In the genomic region with DNA sequence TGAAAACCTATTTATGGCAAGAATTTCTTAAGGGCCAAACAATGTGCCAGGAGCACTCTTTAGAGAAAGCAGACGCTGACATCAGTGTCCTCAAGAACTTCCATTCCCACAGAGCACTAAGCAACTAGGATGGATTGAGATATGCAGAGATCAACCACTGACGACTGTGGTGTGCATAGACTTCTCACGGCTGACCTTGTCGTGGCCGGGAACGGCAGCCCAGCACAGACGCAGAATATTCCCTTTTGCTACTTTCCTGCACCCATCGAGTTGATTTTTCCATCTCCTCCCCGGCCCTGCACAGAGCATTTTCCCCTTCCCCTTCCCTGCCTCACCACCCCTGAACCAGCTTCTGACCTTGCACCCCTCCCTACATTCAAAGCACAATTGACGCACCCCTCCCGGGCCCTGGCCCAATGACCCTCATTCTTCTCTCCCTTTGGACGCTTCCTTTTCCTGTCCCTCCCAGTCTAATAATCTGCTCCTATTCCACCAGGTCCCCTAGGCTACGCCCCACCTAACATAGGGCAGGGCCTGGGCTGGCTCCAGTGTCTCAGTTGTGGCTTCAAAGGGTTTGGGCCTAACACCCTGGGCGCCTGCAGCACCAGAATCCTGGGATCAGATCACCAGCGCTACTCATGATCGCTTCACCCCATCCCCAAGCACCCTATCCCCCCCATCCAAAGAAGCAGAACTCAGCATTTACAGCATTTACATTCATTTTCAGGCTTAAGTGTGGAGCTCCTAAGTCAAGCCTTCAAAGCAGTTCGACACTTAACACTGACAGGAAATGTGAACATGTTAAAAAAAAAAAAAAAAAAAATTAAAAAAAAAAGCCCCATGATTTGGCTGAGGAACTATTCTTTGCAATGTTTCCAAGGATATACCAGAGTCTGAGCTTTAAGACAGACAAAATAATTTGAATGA, we compare ENCODE assay signal across 12 cellular contexts.
A peak's percentile ranks its signal among the peaks of the same experiment; 100 is the strongest.
DNase-seq lines count a peak whose midpoint lies in the region; FAIRE-seq and TF ChIP-seq lines count a peak whose summit lies in the region.
"Had no signal": no experiment of that assay in that cellular context is flagged by ENCODE, and none has a peak within 500 bp of the region (broad histone marks: within the 10 kb centered on the region; RNA-seq: fewer than 3 reads in every experiment).

No MANE protein-coding gene starts in this region.

- TF ChIP-seq CTCF in Loucy (conservative IDR thresholded peaks at IDR 0.05; ENCODE audit: low read length): no peak

- H3K4me1 Mint-ChIP-seq in dendritic cell treated with granulocyte-macrophage colony-stimulating factor and Interleukin-4, amounts not matched to agents 40 ng/mL and 50 ng/mL, for 4 days (ENCODE audit: low read depth): peaks cover 38% of the 10 kb centered on the region

- no peaks in the 10 kb centered on the region for H3K9me2 ChIP-seq in Loucy (replicated peaks; ENCODE audit: low read depth, low read length)

- no peak overlapping the region for H3K4me3 Mint-ChIP-seq in dendritic cell treated with granulocyte-macrophage colony-stimulating factor and Interleukin-4, amounts not matched to agents 40 ng/mL and 50 ng/mL, for 4 days

- WGBS in small intestine, 3 donors: 80 to 89% (median 82%) methylated on average over 17 of the region's 17 CpGs

- H4K20me1 ChIP-seq in BLaER1 (no peaks in the 10 kb centered on the region), Loucy (ENCODE audit: insufficient read depth, low read length, poor library complexity, severe bottlenecking) (no peaks in the 10 kb centered on the region)

- H3K36me3 Mint-ChIP-seq in dendritic cell treated with granulocyte-macrophage colony-stimulating factor and Interleukin-4, amounts not matched to agents 40 ng/mL and 50 ng/mL, for 4 days (ENCODE audit: low read depth): peaks cover 4% of the 10 kb centered on the region

- H3K36me3 ChIP-seq in BLaER1 (no peaks in the 10 kb centered on the region), Loucy (ENCODE audit: insufficient read depth, low read length) (no peaks in the 10 kb centered on the region; the same call in 1 of the 2 replicates), small intestine (ENCODE audit: control insufficient read depth in 2 of 2, insufficient read depth in 2 of 2, low read length in 2 of 2) (no peaks in the 10 kb centered on the region)

- H3K27me3 Mint-ChIP-seq in dendritic cell treated with granulocyte-macrophage colony-stimulating factor and Interleukin-4, amounts not matched to agents 40 ng/mL and 50 ng/mL, for 4 days: no peaks in the 10 kb centered on the region

- peak overlapping the region; percentile 8 for H3K27ac Mint-ChIP-seq in dendritic cell treated with granulocyte-macrophage colony-stimulating factor and Interleukin-4, amounts not matched to agents 40 ng/mL and 50 ng/mL, for 4 days

- H3K27me3 ChIP-seq in BLaER1 (no peaks in the 10 kb centered on the region), Loucy (ENCODE audit: insufficient read depth, low read length, poor library complexity, severe bottlenecking) (no peaks in the 10 kb centered on the region), small intestine (ENCODE audit: control insufficient read depth in 2 of 2, insufficient read depth in 2 of 2, low read length in 2 of 2) (no peaks in the 10 kb centered on the region)

- peak; percentile 48 to 81 for DNase-seq in lung microvascular endothelial cell (ENCODE audit: low read depth in 2 of 2)
- DNase-seq in activated gamma-delta T cell (lab: John Stamatoyannopoulos, UW): no peak
- DNase-seq in head of caudate nucleus: no peak
- DNase-seq in COR-L47 (lab: John Stamatoyannopoulos, UW): no peak
- no peak for DNase-seq in small intestine
- DNase-seq: activated effector memory CD4-positive, alpha-beta T cell treated with anti-CD3 and anti-CD28 coated beads, Interleukin-2, amount 50 U/mL, for 16 hours; SHP77 treated with DMSO at 0.1 percent for 48 hours had no signal

- H3K27ac ChIP-seq in BLaER1 (no peak overlapping the region), small intestine (ENCODE audit: low read depth in 1 of 2, low read length in 1 of 2) (no peak overlapping the region)
- H3K27ac ChIP-seq: VCaP had no signal

- H3K4me1 ChIP-seq in BLaER1 (peaks cover 61% of the 10 kb centered on the region), Loucy (ENCODE audit: insufficient read depth, low read length, poor library complexity, severe bottlenecking) (peaks cover 40% of the 10 kb centered on the region), small intestine (ENCODE audit: control insufficient read depth in 2 of 2, insufficient read depth in 1 of 2, low read depth in 1 of 2, low read length in 1 of 2) (peaks cover 1 to 8% of the 10 kb centered on the region in 2 donors)

- H3K9me3 ChIP-seq in BLaER1 (no peaks in the 10 kb centered on the region; the same call in 1 of the 2 replicates), Loucy (ENCODE audit: insufficient read depth, low read depth, low read length) (no peaks in the 10 kb centered on the region), small intestine (ENCODE audit: control insufficient read depth, low read depth) (no peaks in the 10 kb centered on the region)

- H3K9me3 Mint-ChIP-seq in dendritic cell treated with granulocyte-macrophage colony-stimulating factor and Interleukin-4, amounts not matched to agents 40 ng/mL and 50 ng/mL, for 4 days: no peaks in the 10 kb centered on the region

- intact Hi-C loops in dendritic cell treated with granulocyte-macrophage colony-stimulating factor and Interleukin-4, amounts not matched to agents 40 ng/mL and 50 ng/mL, for 4 days (cut with micrococcal nuclease): no loop called here
- intact Hi-C loops in head of caudate nucleus (cut with DNase I): no loop called here

- no peaks in the 10 kb centered on the region for H3F3A ChIP-seq in Loucy (ENCODE audit: low read depth)

- H3K4me2 ChIP-seq in BLaER1: peak overlapping the region; percentile 22
- peak overlapping the region; percentile 61 for H3K4me2 ChIP-seq in Loucy (ENCODE audit: low read depth, low read length, poor library complexity, severe bottlenecking)

- no peak overlapping the region for H3K4me3 ChIP-seq in BLaER1
- peak overlapping the region; percentile 41 for H3K4me3 ChIP-seq in Loucy (ENCODE audit: low read length, poor library complexity, severe bottlenecking)
- H3K4me3 ChIP-seq in small intestine (ENCODE audit: low read depth in 1 of 2, low read length in 2 of 2): no peak overlapping the region

- peaks cover 59% of the 10 kb centered on the region; the same call in 1 of the 2 replicates for H3K79me2 ChIP-seq in Loucy (ENCODE audit: insufficient read depth, low read length)

- no peak for FAIRE-seq in small intestine (lab: Jason Lieb, UNC)
- FAIRE-seq: urothelium cell line had no signal

- no peak overlapping the region for H2AFZ ChIP-seq in Loucy (ENCODE audit: low read length)

- H3K9ac ChIP-seq in BLaER1: no peak overlapping the region
- peak overlapping the region; percentile 68 for H3K9ac ChIP-seq in Loucy (ENCODE audit: low read depth, low read length, poor library complexity, severe bottlenecking)

Comparison
In these comparisons a context has a peak if more than half of its experiments do, and no peak if none do; other contexts are left out.
1. DNase-seq: peak in lung microvascular endothelial cell (2 of 2); none in activated gamma-delta T cell (single experiment), head of caudate nucleus (0 of 42), COR-L47 (single experiment) and small intestine (single experiment).